In genomic region chr3:50435382-50435781, GRCh38 we compare ENCODE assay signal across 9 cellular contexts.
"Had no signal": no experiment of that assay in that cellular context is flagged by ENCODE, and none has a peak within 500 bp of the region (broad histone marks: within the 10 kb centered on the region; RNA-seq: fewer than 3 reads in every experiment).

No MANE protein-coding gene starts in this region.

- H3K9me3 Mint-ChIP-seq: activated naive CD4-positive, alpha-beta T cell treated with anti-CD3 and anti-CD28 coated beads for 36 hours; activated naive CD8-positive, alpha-beta T cell treated with anti-CD3 and anti-CD28 coated beads, Interleukin-2, amount 50 U/mL, for 24 hours; central memory CD8-positive, alpha-beta T cell; dendritic cell treated with granulocyte-macrophage colony-stimulating factor and Interleukin-4, amounts not matched to agents 40 ng/mL and 50 ng/mL, for 4 days; stimulated activated naive CD8-positive, alpha-beta T cell treated with anti-CD3 and anti-CD28 coated beads, Interleukin-15, Interleukin-2, amounts not matched to agents 100 ng/mL and 50 ng/mL, for 24 hours; T-cell; T-helper 2 cell treated with Interferon-gamma antibody and Interleukin-4, amounts not matched to agents 5 μg/mL and 100 μg/mL, for 36 hours had no signal

- H3K4me3 Mint-ChIP-seq: activated naive CD4-positive, alpha-beta T cell treated with anti-CD3 and anti-CD28 coated beads for 36 hours; activated naive CD8-positive, alpha-beta T cell treated with anti-CD3 and anti-CD28 coated beads, Interleukin-2, amount 50 U/mL, for 24 hours; central memory CD8-positive, alpha-beta T cell; dendritic cell treated with granulocyte-macrophage colony-stimulating factor and Interleukin-4, amounts not matched to agents 40 ng/mL and 50 ng/mL, for 4 days; stimulated activated naive CD8-positive, alpha-beta T cell treated with anti-CD3 and anti-CD28 coated beads, Interleukin-15, Interleukin-2, amounts not matched to agents 100 ng/mL and 50 ng/mL, for 24 hours; T-cell; T-helper 2 cell treated with Interferon-gamma antibody and Interleukin-4, amounts not matched to agents 5 μg/mL and 100 μg/mL, for 36 hours had no signal

- H3K36me3 ChIP-seq: thoracic aorta had no signal

- H3K4me3 ChIP-seq: thoracic aorta had no signal

- H3K27ac ChIP-seq: thoracic aorta, VCaP had no signal

- H3K9me3 ChIP-seq: thoracic aorta had no signal

- H3K27ac Mint-ChIP-seq: activated naive CD4-positive, alpha-beta T cell treated with anti-CD3 and anti-CD28 coated beads for 36 hours; activated naive CD8-positive, alpha-beta T cell treated with anti-CD3 and anti-CD28 coated beads, Interleukin-2, amount 50 U/mL, for 24 hours; dendritic cell treated with granulocyte-macrophage colony-stimulating factor and Interleukin-4, amounts not matched to agents 40 ng/mL and 50 ng/mL, for 4 days; stimulated activated naive CD8-positive, alpha-beta T cell treated with anti-CD3 and anti-CD28 coated beads, Interleukin-15, Interleukin-2, amounts not matched to agents 100 ng/mL and 50 ng/mL, for 24 hours; T-cell; T-helper 2 cell treated with Interferon-gamma antibody and Interleukin-4, amounts not matched to agents 5 μg/mL and 100 μg/mL, for 36 hours had no signal

- H3K36me3 Mint-ChIP-seq: T-cell had no signal

- H3K27me3 Mint-ChIP-seq: activated naive CD8-positive, alpha-beta T cell treated with anti-CD3 and anti-CD28 coated beads, Interleukin-2, amount 50 U/mL, for 24 hours; central memory CD8-positive, alpha-beta T cell; stimulated activated naive CD8-positive, alpha-beta T cell treated with anti-CD3 and anti-CD28 coated beads, Interleukin-15, Interleukin-2, amounts not matched to agents 100 ng/mL and 50 ng/mL, for 24 hours had no signal
